Comparison of ENCODE assay signal across 30 cellular contexts in genomic region chr12:12244341-12244740, GRCh38. TPM values are rescaled to one million over a fixed set of nuclear protein-coding genes. Genes with fewer than 3 reads are reported as not detected.
DNase-seq lines count a peak whose midpoint lies in the region; ATAC-seq, FAIRE-seq and TF ChIP-seq lines count a peak whose summit lies in the region.
"Had no signal": no experiment of that assay in that cellular context is flagged by ENCODE, and none has a peak within 500 bp of the region (broad histone marks: within the 10 kb centered on the region; RNA-seq: fewer than 3 reads in every experiment).

No MANE protein-coding gene starts in this region.

- H3K27ac ChIP-seq in cingulate gyrus (ENCODE audit: low read depth, low read length) (peak overlapping the region; percentile 74), layer of hippocampus (ENCODE audit: low read depth, low read length) (peak overlapping the region; percentile 49), ascending aorta (no peak overlapping the region), foreskin keratinocyte (no peak overlapping the region)
- H3K27ac ChIP-seq: coronary artery, heart right ventricle, KMS-11, lower lobe of right lung, ovary, suprapubic skin, WERI-Rb-1 had no signal

- no peak for TF ChIP-seq POLR2A in GM12891 (IDR thresholded peaks at IDR 0.05; ENCODE audit: low read depth, low read length)

- H3K36me3 ChIP-seq in ascending aorta: no peaks in the 10 kb centered on the region
- H3K36me3 ChIP-seq: MG63, ovary had no signal

- no peaks in the 10 kb centered on the region for H3K27me3 ChIP-seq in layer of hippocampus (ENCODE audit: control insufficient read depth, insufficient read depth, low read length)
- H3K27me3 ChIP-seq in ascending aorta: no peaks in the 10 kb centered on the region
- H3K27me3 ChIP-seq in foreskin keratinocyte: no peaks in the 10 kb centered on the region
- H3K27me3 ChIP-seq: heart right ventricle, MG63, ovary, suprapubic skin had no signal

- no peak for ATAC-seq in foreskin keratinocyte
- ATAC-seq: effector memory CD8-positive, alpha-beta T cell; heart right ventricle; lower lobe of right lung; natural killer cell treated with Interleukin-12 subunit alpha and Interleukin-12 subunit beta and Interleukin-15 and Interleukin-18, amount 100 ng/mL, for 72 hours; stimulated activated effector memory CD8-positive, alpha-beta T cell treated with anti-CD3 and anti-CD28 coated beads, Interleukin-12 subunit alpha, Interleukin-12 subunit beta, amount 100 ng/mL, for 72 hours had no signal

- FAIRE-seq in GM12891 (lab: Jason Lieb, UNC): peak; percentile 26

- H3K4me3 ChIP-seq in ascending aorta: no peak overlapping the region
- H3K4me3 ChIP-seq: coronary artery, heart right ventricle, lower lobe of right lung, MG63, ovary, suprapubic skin had no signal

- H3K9me3 ChIP-seq in ascending aorta: no peaks in the 10 kb centered on the region
- H3K9me3 ChIP-seq: heart right ventricle, lower lobe of right lung, MG63, ovary, suprapubic skin had no signal

- intact Hi-C loops in ascending aorta (cut with DNase I): no loop called here

- TF ChIP-seq CTCF in ascending aorta (IDR thresholded peaks at IDR 0.05): no peak
- TF ChIP-seq CTCF in foreskin keratinocyte (conservative IDR thresholded peaks at IDR 0.05): no peak

- H3K4me1 ChIP-seq in ascending aorta (no peaks in the 10 kb centered on the region), foreskin keratinocyte (no peaks in the 10 kb centered on the region)
- H3K4me1 ChIP-seq: lower lobe of right lung, suprapubic skin had no signal

- DNase-seq in GM12891 (ENCODE audit: insufficient read length, low spot score) (no peak), putamen (ENCODE audit: low spot score) (peak; percentile 92), T1000 (lab: John Stamatoyannopoulos, UW) (no peak), ascending aorta (ENCODE audit: low spot score in 2 of 2) (no peak), HT-29 (ENCODE audit: low spot score) (no peak), foreskin keratinocyte (no peak)
- DNase-seq: activated CD4-positive, alpha-beta T cell treated with anti-CD3 and anti-CD28 coated beads for 4 hours; activated CD8-positive, alpha-beta memory T cell treated with anti-CD3 and anti-CD28 coated beads for 24 hours; activated T-cell treated with anti-CD3 and anti-CD28 coated beads for 4 hours; amniotic stem cell; CD8-positive, alpha-beta memory T cell; effector memory CD8-positive, alpha-beta T cell; H7; heart right ventricle; lower lobe of right lung; MG63; NCI-H1417; NCI-H345; ovary; retina; SHP77 treated with DMSO at 0.1 percent for 48 hours; T-helper 9 cell; WERI-Rb-1 had no signal

TF ChIP-seq in GM12891, 5 proteins besides CTCF, POLR2A, EP300 and RAD21:
- TF ChIP-seq TAF1 (IDR thresholded peaks at IDR 0.05; ENCODE audit: low read depth, low read length) (no peak), SPI1 (IDR thresholded peaks at IDR 0.05; ENCODE audit: low read depth, low read length) (no peak), POU2F2 (IDR thresholded peaks at IDR 0.05; ENCODE audit: low read depth, low read length) (no peak), PAX5 (IDR thresholded peaks at IDR 0.05; ENCODE audit: insufficient read depth, low read length, severe bottlenecking) (no peak), POLR2AphosphoS5 (IDR thresholded peaks at IDR 0.05; ENCODE audit: low read depth, low read length) (no peak)

RNA-seq across cellular contexts. Expression of gene LRP6, which starts 22.5 kb away (rescaled TPM):
- 4.6 TPM for polyA plus RNA-seq in GM12891 (2012; ENCODE audit: low read depth, missing spikeins)
- total RNA-seq in ascending aorta: 70.0 TPM
- total RNA-seq in HT-29 (2014; rRNA removed; shearing (Covaris generic)): 28.7 and 32.2 TPM in 2 replicates
- total RNA-seq in foreskin keratinocyte: 14.4 and 14.8 TPM in 2 replicates
- 2.6 TPM in 2 replicates for polyA plus RNA-seq in foreskin keratinocyte

Comparison
In these comparisons a context has a peak if more than half of its experiments do, and no peak if none do; other contexts are left out.
1. H3K27ac ChIP-seq: peak in cingulate gyrus (single experiment) and layer of hippocampus (single experiment); none in ascending aorta (0 of 2) and foreskin keratinocyte (single experiment).